Comparison of ENCODE assay signal across 8 cellular contexts in the genomic region with DNA sequence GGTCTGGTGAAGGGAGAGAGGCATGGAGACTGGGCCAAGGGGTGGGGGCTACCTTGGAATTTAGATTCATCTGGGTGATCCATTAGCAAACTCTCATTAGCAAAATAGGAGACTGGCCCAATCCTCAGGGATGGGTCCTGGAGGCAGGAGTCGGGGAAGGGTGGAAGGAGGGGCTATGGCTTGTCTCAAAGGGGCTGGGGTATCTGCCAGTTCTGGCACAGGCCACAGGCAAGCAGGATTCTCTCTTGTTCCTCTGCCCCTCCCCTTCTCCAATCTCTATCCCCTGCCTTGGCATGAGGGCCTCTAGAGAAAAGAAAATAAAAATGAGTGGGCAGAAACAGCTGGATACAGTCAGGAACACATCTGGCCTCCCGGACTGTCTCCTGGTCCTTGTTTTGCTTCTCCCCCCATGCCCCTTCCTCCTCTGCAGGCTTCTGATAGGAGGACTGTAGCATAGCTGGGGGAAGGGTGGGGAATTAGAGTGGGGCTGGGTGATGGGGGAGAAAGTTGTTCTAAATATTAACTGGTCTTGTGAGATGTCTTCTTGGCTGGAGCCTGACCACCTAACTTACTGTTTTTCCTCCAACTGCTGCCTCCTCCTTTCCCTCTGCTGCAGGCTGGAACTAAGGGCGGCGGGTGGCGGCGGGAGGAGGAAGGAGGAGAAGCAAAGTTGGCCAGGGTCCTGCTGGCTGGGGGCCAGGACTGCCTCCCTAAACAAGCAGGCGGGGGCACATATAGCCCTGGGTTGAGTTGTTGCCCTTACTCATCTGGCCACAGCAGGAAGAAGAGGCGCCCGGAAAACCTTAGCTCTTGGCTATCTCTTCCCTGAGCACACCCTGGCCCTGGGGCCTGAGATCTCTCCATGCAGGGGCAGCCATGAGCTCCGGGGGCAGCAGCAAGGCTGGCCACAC. TPM values are rescaled to one million over a fixed set of nuclear protein-coding genes. Genes with fewer than 3 reads are reported as not detected.
DNase-seq lines count a peak whose midpoint lies in the region; ATAC-seq and TF ChIP-seq lines count a peak whose summit lies in the region.

No MANE protein-coding gene starts in this region.

- no peak for TF ChIP-seq CTCF in HL-60 (IDR thresholded peaks at IDR 0.05; ENCODE audit: insufficient read depth, low read length)
- no peak for TF ChIP-seq CTCF in adrenal gland (IDR thresholded peaks at IDR 0.05)
- no peak for TF ChIP-seq CTCF in hepatocyte (IDR thresholded peaks at IDR 0.05; ENCODE audit: poor library complexity)
- no peak for TF ChIP-seq CTCF in type B pancreatic cell (conservative IDR thresholded peaks at IDR 0.05)

- no peaks in the 10 kb centered on the region for H4K20me1 ChIP-seq in hepatocyte (ENCODE audit: insufficient read depth, poor library complexity, severe bottlenecking)

- H3K4me3 ChIP-seq in HL-60 (replicated peaks; ENCODE audit: insufficient read depth, low read length) (peak overlapping the region; percentile 55), adrenal gland (no peak overlapping the region), hepatocyte (no peak overlapping the region)

- no peak overlapping the region for H3K27ac Mint-ChIP-seq in type B pancreatic cell

- H3K36me3 Mint-ChIP-seq in type B pancreatic cell = no peaks in the 10 kb centered on the region

- intact Hi-C loops in adrenal gland (cut with DNase I) = no loop called here

- DNase-seq in HL-60 (ENCODE audit: low read depth in 1 of 2, low spot score in 1 of 2) (peak; percentile 66 to 71), adrenal gland (peak; percentile 54 to 78 (median 71)), hepatocyte (ENCODE audit: low spot score) (peak; percentile 58), stromal cell of bone marrow (ENCODE audit: low read depth) (peak; percentile 51), type B pancreatic cell (ENCODE audit: extremely low spot score, unreplicated experiment) (no peak), GM19240 (ENCODE audit: insufficient read length, low spot score) (no peak)
- no peak for DNase-seq in activated CD8-positive, alpha-beta memory T cell treated with anti-CD3 and anti-CD28 coated beads, Interleukin-2, amount 50 U/mL, for 4 hours

- H3K4me1 ChIP-seq in adrenal gland (replicated peaks in 1 of 2) (no peaks in the 10 kb centered on the region), hepatocyte (ENCODE audit: insufficient read depth) (no peaks in the 10 kb centered on the region)

- no peaks in the 10 kb centered on the region for H3K36me3 ChIP-seq in adrenal gland (replicated peaks in 1 of 2)
- no peaks in the 10 kb centered on the region for H3K36me3 ChIP-seq in hepatocyte (replicated peaks; ENCODE audit: insufficient read depth, low read depth)

- no peaks in the 10 kb centered on the region for H3K79me2 ChIP-seq in hepatocyte

- no peaks in the 10 kb centered on the region for H3K27me3 Mint-ChIP-seq in type B pancreatic cell

- peak overlapping the region; percentile 73 for H3K27ac ChIP-seq in HL-60 (replicated peaks)
- peak overlapping the region in 1 of 5 donors; percentile 69 for H3K27ac ChIP-seq in adrenal gland
- H3K27ac ChIP-seq in hepatocyte = peak overlapping the region; percentile 78

- H2AFZ ChIP-seq in hepatocyte = no peak overlapping the region

- peak overlapping the region; percentile 53 for H3K4me2 ChIP-seq in hepatocyte

- no peaks in the 10 kb centered on the region for H3K9me3 ChIP-seq in adrenal gland (replicated peaks in 1 of 3)
- no peaks in the 10 kb centered on the region for H3K9me3 ChIP-seq in hepatocyte (ENCODE audit: low read depth)

- H3K9me2 ChIP-seq in hepatocyte (replicated peaks; ENCODE audit: insufficient read depth) = no peaks in the 10 kb centered on the region

- H3K27me3 ChIP-seq in HL-60 (ENCODE audit: insufficient read depth, poor library complexity, severe bottlenecking) (no peaks in the 10 kb centered on the region), adrenal gland (peaks cover 15% of the 10 kb centered on the region), hepatocyte (no peaks in the 10 kb centered on the region)

- no peak for TF ChIP-seq POLR2A in adrenal gland (IDR thresholded peaks at IDR 0.05)

- H3K4me1 Mint-ChIP-seq in type B pancreatic cell (ENCODE audit: unreplicated experiment) = no peaks in the 10 kb centered on the region

- no peak overlapping the region for H3K4me3 Mint-ChIP-seq in type B pancreatic cell

- no peak for ATAC-seq in HG02970 (IDR thresholded peaks at IDR 0.05; ENCODE audit: low FRiP score, unreplicated experiment)

- 19 to 47% (median 29%) methylated on average over 6 to 7 of the region's 10 CpGs for WGBS in adrenal gland, 4 donors
- WGBS in hepatocyte (ENCODE audit: low lambda C conversion rate, missing lambda C conversion rate) = 68% methylated on average over 10 of the region's 10 CpGs

- H3K9me3 Mint-ChIP-seq in type B pancreatic cell = no peaks in the 10 kb centered on the region

RNA-seq across cellular contexts. Expression of gene LAS1L, which starts 53.3 kb away (rescaled TPM):
- total RNA-seq in adrenal gland (10 to 100 TPM in 7 of 8 donors, 1 to 10 TPM in 1; 7.4 to 26.7 (median 17.0) TPM), hepatocyte (13.2 and 14.1 TPM in 2 replicates), type B pancreatic cell (ENCODE audit: low replicate concordance) (29.3 and 42.1 TPM in 2 replicates)
- polyA plus RNA-seq in adrenal gland (10 to 100 TPM; 29.0 to 41.2 (median 40.7) TPM), hepatocyte (22.3 and 26.0 TPM in 2 replicates)

Comparison
In these comparisons a context has a peak if more than half of its experiments do, and no peak if none do; other contexts are left out.
1. DNase-seq: peak in HL-60 (2 of 2), adrenal gland (7 of 7), hepatocyte (single experiment) and stromal cell of bone marrow (single experiment); none in type B pancreatic cell (single experiment), activated CD8-positive, alpha-beta memory T cell treated with anti-CD3 and anti-CD28 coated beads, Interleukin-2, amount 50 U/mL, for 4 hours (single experiment) and GM19240 (single experiment).